1 cellular context compared by ENCODE assay signal in the genomic region with DNA sequence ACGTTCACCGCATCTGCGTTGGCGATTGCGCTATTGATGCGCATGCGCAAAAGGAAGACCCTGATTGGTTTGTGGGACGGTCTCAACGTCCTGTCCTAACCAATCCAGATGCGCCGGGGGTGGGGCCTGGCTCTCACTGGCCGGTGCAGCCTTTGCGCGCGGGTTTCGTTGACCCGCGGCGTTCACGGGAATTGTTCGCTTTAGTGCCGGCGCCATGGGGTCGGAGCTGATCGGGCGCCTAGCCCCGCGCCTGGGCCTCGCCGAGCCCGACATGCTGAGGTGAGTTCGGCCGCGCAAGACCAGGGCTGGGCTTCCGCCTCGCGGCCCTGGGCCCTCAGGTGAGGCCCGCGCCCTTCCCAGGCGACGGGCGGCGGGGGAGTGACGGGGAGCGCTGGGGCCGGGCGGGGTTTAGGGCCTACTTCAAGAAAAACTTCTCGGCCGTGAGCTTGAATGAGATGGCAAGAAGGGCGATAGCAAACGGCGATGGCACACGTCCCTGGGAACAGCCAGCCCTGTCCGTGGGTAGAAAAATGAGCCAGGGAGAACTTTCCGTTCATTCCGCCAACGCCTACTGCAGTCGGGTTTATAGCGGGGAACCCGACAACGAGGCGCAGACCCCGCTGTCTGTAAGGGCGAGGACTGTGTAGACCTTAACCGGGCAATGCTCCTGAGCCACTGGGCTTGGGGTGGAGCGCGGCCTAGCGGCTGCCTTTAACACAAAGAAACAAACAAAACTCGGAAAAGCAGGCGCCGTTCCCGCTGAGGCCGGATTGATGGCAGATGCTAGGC.
A peak's percentile ranks its signal among the peaks of the same experiment; 100 is the strongest.
TF ChIP-seq lines count a peak whose summit lies in the region.

A gene with protein sequence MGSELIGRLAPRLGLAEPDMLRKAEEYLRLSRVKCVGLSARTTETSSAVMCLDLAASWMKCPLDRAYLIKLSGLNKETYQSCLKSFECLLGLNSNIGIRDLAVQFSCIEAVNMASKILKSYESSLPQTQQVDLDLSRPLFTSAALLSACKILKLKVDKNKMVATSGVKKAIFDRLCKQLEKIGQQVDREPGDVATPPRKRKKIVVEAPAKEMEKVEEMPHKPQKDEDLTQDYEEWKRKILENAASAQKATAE (plus strand): TSS at position 168 of the 789 bp plus-strand sequence. CDS start 47 bp downstream, at position 215.

TF ChIP-seq in WTC11, 78 proteins besides CTCF, POLR2A, EP300 and RAD21 (continued from another document):
- TF ChIP-seq SMAD3 (CRISPR knock-in tag; IDR thresholded peaks at IDR 0.05; ENCODE audit: borderline replicate concordance) (0 out of 2 replicates have a peak, but pooled peaks have one; percentile 18), SP1 (CRISPR knock-in tag; conservative IDR thresholded peaks at IDR 0.05) (peak; percentile 71), ZNF317 (CRISPR knock-in tag; IDR thresholded peaks at IDR 0.05; ENCODE audit: borderline replicate concordance, low read depth) (no peak), ZBTB21 (CRISPR knock-in tag; IDR thresholded peaks at IDR 0.05; ENCODE audit: borderline replicate concordance) (no peak), TP53 (CRISPR knock-in tag; IDR thresholded peaks at IDR 0.05) (no peak), ZNF263 (CRISPR knock-in tag; IDR thresholded peaks at IDR 0.05; ENCODE audit: low read depth) (no peak), ZNF219 (CRISPR knock-in tag; IDR thresholded peaks at IDR 0.05; ENCODE audit: borderline replicate concordance) (no peak), ZNF671 (CRISPR knock-in tag; IDR thresholded peaks at IDR 0.05) (no peak), FOXJ3 (CRISPR knock-in tag; IDR thresholded peaks at IDR 0.05; ENCODE audit: borderline replicate concordance) (no peak)
- TF ChIP-seq, protein P1, sequence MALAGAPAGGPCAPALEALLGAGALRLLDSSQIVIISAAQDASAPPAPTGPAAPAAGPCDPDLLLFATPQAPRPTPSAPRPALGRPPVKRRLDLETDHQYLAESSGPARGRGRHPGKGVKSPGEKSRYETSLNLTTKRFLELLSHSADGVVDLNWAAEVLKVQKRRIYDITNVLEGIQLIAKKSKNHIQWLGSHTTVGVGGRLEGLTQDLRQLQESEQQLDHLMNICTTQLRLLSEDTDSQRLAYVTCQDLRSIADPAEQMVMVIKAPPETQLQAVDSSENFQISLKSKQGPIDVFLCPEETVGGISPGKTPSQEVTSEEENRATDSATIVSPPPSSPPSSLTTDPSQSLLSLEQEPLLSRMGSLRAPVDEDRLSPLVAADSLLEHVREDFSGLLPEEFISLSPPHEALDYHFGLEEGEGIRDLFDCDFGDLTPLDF (CRISPR knock-in tag; IDR thresholded peaks at IDR 0.05): no peak
- TF ChIP-seq, protein P2, sequence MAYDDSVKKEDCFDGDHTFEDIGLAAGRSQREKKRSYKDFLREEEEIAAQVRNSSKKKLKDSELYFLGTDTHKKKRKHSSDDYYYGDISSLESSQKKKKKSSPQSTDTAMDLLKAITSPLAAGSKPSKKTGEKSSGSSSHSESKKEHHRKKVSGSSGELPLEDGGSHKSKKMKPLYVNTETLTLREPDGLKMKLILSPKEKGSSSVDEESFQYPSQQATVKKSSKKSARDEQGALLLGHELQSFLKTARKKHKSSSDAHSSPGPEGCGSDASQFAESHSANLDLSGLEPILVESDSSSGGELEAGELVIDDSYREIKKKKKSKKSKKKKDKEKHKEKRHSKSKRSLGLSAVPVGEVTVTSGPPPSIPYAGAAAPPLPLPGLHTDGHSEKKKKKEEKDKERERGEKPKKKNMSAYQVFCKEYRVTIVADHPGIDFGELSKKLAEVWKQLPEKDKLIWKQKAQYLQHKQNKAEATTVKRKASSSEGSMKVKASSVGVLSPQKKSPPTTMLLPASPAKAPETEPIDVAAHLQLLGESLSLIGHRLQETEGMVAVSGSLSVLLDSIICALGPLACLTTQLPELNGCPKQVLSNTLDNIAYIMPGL (CRISPR knock-in tag; IDR thresholded peaks at IDR 0.05): 0 out of 2 replicates have a peak, but pooled peaks have one; percentile 35
- TF ChIP-seq, protein P3, sequence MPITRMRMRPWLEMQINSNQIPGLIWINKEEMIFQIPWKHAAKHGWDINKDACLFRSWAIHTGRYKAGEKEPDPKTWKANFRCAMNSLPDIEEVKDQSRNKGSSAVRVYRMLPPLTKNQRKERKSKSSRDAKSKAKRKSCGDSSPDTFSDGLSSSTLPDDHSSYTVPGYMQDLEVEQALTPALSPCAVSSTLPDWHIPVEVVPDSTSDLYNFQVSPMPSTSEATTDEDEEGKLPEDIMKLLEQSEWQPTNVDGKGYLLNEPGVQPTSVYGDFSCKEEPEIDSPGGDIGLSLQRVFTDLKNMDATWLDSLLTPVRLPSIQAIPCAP (CRISPR knock-in tag; IDR thresholded peaks at IDR 0.05): no peak
- TF ChIP-seq, protein P4, sequence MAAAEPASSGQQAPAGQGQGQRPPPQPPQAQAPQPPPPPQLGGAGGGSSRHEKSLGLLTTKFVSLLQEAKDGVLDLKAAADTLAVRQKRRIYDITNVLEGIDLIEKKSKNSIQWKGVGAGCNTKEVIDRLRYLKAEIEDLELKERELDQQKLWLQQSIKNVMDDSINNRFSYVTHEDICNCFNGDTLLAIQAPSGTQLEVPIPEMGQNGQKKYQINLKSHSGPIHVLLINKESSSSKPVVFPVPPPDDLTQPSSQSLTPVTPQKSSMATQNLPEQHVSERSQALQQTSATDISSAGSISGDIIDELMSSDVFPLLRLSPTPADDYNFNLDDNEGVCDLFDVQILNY (CRISPR knock-in tag; IDR thresholded peaks at IDR 0.05): peak; percentile 92
- TF ChIP-seq, protein P5, sequence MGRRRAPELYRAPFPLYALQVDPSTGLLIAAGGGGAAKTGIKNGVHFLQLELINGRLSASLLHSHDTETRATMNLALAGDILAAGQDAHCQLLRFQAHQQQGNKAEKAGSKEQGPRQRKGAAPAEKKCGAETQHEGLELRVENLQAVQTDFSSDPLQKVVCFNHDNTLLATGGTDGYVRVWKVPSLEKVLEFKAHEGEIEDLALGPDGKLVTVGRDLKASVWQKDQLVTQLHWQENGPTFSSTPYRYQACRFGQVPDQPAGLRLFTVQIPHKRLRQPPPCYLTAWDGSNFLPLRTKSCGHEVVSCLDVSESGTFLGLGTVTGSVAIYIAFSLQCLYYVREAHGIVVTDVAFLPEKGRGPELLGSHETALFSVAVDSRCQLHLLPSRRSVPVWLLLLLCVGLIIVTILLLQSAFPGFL (CRISPR knock-in tag; IDR thresholded peaks at IDR 0.05; ENCODE audit: borderline replicate concordance): no peak
- TF ChIP-seq, protein P6, sequence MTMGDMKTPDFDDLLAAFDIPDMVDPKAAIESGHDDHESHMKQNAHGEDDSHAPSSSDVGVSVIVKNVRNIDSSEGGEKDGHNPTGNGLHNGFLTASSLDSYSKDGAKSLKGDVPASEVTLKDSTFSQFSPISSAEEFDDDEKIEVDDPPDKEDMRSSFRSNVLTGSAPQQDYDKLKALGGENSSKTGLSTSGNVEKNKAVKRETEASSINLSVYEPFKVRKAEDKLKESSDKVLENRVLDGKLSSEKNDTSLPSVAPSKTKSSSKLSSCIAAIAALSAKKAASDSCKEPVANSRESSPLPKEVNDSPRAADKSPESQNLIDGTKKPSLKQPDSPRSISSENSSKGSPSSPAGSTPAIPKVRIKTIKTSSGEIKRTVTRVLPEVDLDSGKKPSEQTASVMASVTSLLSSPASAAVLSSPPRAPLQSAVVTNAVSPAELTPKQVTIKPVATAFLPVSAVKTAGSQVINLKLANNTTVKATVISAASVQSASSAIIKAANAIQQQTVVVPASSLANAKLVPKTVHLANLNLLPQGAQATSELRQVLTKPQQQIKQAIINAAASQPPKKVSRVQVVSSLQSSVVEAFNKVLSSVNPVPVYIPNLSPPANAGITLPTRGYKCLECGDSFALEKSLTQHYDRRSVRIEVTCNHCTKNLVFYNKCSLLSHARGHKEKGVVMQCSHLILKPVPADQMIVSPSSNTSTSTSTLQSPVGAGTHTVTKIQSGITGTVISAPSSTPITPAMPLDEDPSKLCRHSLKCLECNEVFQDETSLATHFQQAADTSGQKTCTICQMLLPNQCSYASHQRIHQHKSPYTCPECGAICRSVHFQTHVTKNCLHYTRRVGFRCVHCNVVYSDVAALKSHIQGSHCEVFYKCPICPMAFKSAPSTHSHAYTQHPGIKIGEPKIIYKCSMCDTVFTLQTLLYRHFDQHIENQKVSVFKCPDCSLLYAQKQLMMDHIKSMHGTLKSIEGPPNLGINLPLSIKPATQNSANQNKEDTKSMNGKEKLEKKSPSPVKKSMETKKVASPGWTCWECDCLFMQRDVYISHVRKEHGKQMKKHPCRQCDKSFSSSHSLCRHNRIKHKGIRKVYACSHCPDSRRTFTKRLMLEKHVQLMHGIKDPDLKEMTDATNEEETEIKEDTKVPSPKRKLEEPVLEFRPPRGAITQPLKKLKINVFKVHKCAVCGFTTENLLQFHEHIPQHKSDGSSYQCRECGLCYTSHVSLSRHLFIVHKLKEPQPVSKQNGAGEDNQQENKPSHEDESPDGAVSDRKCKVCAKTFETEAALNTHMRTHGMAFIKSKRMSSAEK (CRISPR knock-in tag; IDR thresholded peaks at IDR 0.05; ENCODE audit: borderline replicate concordance): no peak
- TF ChIP-seq, protein P7, sequence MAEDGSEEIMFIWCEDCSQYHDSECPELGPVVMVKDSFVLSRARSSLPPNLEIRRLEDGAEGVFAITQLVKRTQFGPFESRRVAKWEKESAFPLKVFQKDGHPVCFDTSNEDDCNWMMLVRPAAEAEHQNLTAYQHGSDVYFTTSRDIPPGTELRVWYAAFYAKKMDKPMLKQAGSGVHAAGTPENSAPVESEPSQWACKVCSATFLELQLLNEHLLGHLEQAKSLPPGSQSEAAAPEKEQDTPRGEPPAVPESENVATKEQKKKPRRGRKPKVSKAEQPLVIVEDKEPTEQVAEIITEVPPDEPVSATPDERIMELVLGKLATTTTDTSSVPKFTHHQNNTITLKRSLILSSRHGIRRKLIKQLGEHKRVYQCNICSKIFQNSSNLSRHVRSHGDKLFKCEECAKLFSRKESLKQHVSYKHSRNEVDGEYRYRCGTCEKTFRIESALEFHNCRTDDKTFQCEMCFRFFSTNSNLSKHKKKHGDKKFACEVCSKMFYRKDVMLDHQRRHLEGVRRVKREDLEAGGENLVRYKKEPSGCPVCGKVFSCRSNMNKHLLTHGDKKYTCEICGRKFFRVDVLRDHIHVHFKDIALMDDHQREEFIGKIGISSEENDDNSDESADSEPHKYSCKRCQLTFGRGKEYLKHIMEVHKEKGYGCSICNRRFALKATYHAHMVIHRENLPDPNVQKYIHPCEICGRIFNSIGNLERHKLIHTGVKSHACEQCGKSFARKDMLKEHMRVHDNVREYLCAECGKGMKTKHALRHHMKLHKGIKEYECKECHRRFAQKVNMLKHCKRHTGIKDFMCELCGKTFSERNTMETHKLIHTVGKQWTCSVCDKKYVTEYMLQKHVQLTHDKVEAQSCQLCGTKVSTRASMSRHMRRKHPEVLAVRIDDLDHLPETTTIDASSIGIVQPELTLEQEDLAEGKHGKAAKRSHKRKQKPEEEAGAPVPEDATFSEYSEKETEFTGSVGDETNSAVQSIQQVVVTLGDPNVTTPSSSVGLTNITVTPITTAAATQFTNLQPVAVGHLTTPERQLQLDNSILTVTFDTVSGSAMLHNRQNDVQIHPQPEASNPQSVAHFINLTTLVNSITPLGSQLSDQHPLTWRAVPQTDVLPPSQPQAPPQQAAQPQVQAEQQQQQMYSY (CRISPR knock-in tag; IDR thresholded peaks at IDR 0.05): peak; percentile 95
- TF ChIP-seq, protein P8, sequence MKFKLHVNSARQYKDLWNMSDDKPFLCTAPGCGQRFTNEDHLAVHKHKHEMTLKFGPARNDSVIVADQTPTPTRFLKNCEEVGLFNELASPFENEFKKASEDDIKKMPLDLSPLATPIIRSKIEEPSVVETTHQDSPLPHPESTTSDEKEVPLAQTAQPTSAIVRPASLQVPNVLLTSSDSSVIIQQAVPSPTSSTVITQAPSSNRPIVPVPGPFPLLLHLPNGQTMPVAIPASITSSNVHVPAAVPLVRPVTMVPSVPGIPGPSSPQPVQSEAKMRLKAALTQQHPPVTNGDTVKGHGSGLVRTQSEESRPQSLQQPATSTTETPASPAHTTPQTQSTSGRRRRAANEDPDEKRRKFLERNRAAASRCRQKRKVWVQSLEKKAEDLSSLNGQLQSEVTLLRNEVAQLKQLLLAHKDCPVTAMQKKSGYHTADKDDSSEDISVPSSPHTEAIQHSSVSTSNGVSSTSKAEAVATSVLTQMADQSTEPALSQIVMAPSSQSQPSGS (CRISPR knock-in tag; IDR thresholded peaks at IDR 0.05; ENCODE audit: borderline replicate concordance, low read depth): no peak
